In the genomic region with DNA sequence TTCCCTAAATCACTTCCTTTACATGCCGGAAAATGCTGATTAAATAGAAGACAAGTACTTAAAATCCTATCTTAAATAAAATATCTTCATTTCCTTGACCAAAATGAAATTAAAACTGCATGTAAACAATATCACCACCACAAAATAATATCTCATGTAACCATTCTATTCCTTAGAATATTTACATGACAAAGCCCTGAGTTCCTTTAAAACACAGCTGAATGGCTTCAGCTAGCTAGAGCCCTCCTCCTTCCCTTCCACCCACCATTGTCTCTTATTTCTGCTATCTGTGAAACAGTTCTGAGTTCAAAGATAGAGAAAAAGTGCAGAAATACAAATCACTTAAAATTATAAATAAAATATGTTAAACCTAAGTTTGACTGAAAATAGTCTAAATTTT, we compare ENCODE assay signal across 10 cellular contexts.
A peak's percentile ranks its signal among the peaks of the same experiment; 100 is the strongest.
DNase-seq lines count a peak whose midpoint lies in the region; FAIRE-seq and TF ChIP-seq lines count a peak whose summit lies in the region.
"Had no signal": no experiment of that assay in that cellular context is flagged by ENCODE, and none has a peak within 500 bp of the region (broad histone marks: within the 10 kb centered on the region; RNA-seq: fewer than 3 reads in every experiment).

No MANE protein-coding gene starts in this region.

- peaks cover 15% of the 10 kb centered on the region for H3K79me2 ChIP-seq in hepatocyte

- 96% methylated on average over 1 of the region's 1 CpG for WGBS in hepatocyte (ENCODE audit: low lambda C conversion rate, missing lambda C conversion rate)
- 85 to 92% methylated on average over 1 of the region's 1 CpG for WGBS in transverse colon (ENCODE audit: low coverage in 1 of 2), 2 donors

- H3K4me3 ChIP-seq in breast epithelium: peak overlapping the region in 1 of 3 donors; percentile 7
- no peak overlapping the region for H3K4me3 ChIP-seq in hepatocyte
- H3K4me3 ChIP-seq in transverse colon: no peak overlapping the region

- peaks cover 7% of the 10 kb centered on the region for H3K36me3 Mint-ChIP-seq in MCF 10A (ENCODE audit: insufficient read depth, unreplicated experiment)
- H3K36me3 Mint-ChIP-seq in activated CD4-positive, alpha-beta memory T cell treated with anti-CD3 and anti-CD28 coated beads, Interleukin-2, amount 10 ng/mL, durations not matched to agents 7 days and 5 days (ENCODE audit: low read depth): peaks cover 5% of the 10 kb centered on the region

- in situ Hi-C loops in transverse colon (cut with MboI; ENCODE audit: low pct_ligation_motif_present in 1 of 4, low pct_unique_long_range_greater_than_20kb in 1 of 4, low sequenced_read_pairs in 3 of 4): no loop called here
- in situ Hi-C loops in KBM-7 (cut with MboI; ENCODE audit: low pct_unique_long_range_greater_than_20kb, low sequenced_read_pairs): no loop called here

- TF ChIP-seq POLR2A in breast epithelium (IDR thresholded peaks at IDR 0.05) (no peak), transverse colon (IDR thresholded peaks at IDR 0.05) (no peak), H54 (IDR thresholded peaks at IDR 0.05; ENCODE audit: low read depth, low read length) (no peak)

- DNase-seq in MCF 10A (ENCODE audit: unreplicated experiment) (no peak), breast epithelium (ENCODE audit: low spot score in 2 of 2) (no peak), hepatocyte (ENCODE audit: low spot score) (no peak), transverse colon (no peak), KBM-7 (no peak), H54 (ENCODE audit: insufficient read length, low spot score) (no peak)
- DNase-seq in activated CD4-positive, alpha-beta memory T cell treated with anti-CD3 and anti-CD28 coated beads, Interleukin-2, amount 10 ng/mL, durations not matched to agents 7 days and 5 days: no peak
- no peak for DNase-seq in stimulated activated CD4-positive, alpha-beta T cell treated with anti-CD3 and anti-CD28 coated beads, Interleukin-4, amount 100 ng/mL, for 4 hours
- DNase-seq: adrenal gland had no signal

- peak overlapping the region; percentile 60 for H3K4me3 Mint-ChIP-seq in MCF 10A (ENCODE audit: unreplicated experiment)
- H3K4me3 Mint-ChIP-seq in activated CD4-positive, alpha-beta memory T cell treated with anti-CD3 and anti-CD28 coated beads, Interleukin-2, amount 10 ng/mL, durations not matched to agents 7 days and 5 days: peak overlapping the region; percentile 75

- peaks cover 69% of the 10 kb centered on the region for H3K4me1 Mint-ChIP-seq in MCF 10A (ENCODE audit: insufficient read depth, unreplicated experiment)
- H3K4me1 Mint-ChIP-seq in activated CD4-positive, alpha-beta memory T cell treated with anti-CD3 and anti-CD28 coated beads, Interleukin-2, amount 10 ng/mL, durations not matched to agents 7 days and 5 days: peaks cover 84% of the 10 kb centered on the region

- H3K9me2 ChIP-seq in hepatocyte (replicated peaks; ENCODE audit: insufficient read depth): no peaks in the 10 kb centered on the region

- no peaks in the 10 kb centered on the region for H4K20me1 ChIP-seq in hepatocyte (ENCODE audit: insufficient read depth, poor library complexity, severe bottlenecking)

- peak overlapping the region in 1 of 2 donors; percentile 70 for H3K27ac ChIP-seq in breast epithelium
- H3K27ac ChIP-seq in hepatocyte: peak overlapping the region; percentile 17
- peak overlapping the region; percentile 47 to 87 (median 67) for H3K27ac ChIP-seq in transverse colon

- H3K27me3 ChIP-seq in breast epithelium (no peaks in the 10 kb centered on the region), hepatocyte (no peaks in the 10 kb centered on the region), transverse colon (no peaks in the 10 kb centered on the region)
- H3K27me3 ChIP-seq: adrenal gland, esophagus muscularis mucosa had no signal

- POLR2A ChIA-PET in MCF 10A (lab: Yijun Ruan, JAX): interaction anchor here (0.6 to 12.1 kb wide), 10 partner anchors 10 to 555 kb away, joined by 3 to 101 read pairs (median 6); a partner anchor contains a TSS
- POLR2A ChIA-PET in activated CD4-positive, alpha-beta memory T cell treated with anti-CD3 and anti-CD28 coated beads, Interleukin-2, amount 10 ng/mL, durations not matched to agents 7 days and 5 days (lab: Charles Lee): interaction anchor here (1.1 to 13.2 kb wide), 16 partner anchors 13 to 105 kb away, joined by 4 to 202 read pairs (median 16); no protein-coding TSS in a partner anchor

- no peaks in the 10 kb centered on the region for H3K27me3 Mint-ChIP-seq in MCF 10A (ENCODE audit: insufficient read depth, unreplicated experiment)
- no peaks in the 10 kb centered on the region for H3K27me3 Mint-ChIP-seq in activated CD4-positive, alpha-beta memory T cell treated with anti-CD3 and anti-CD28 coated beads, Interleukin-2, amount 10 ng/mL, durations not matched to agents 7 days and 5 days

- no peaks in the 10 kb centered on the region for H3K9me3 ChIP-seq in breast epithelium
- H3K9me3 ChIP-seq in hepatocyte (ENCODE audit: low read depth): no peaks in the 10 kb centered on the region
- no peaks in the 10 kb centered on the region for H3K9me3 ChIP-seq in transverse colon
- H3K9me3 ChIP-seq: adrenal gland, esophagus muscularis mucosa had no signal

- TF ChIP-seq EP300 in transverse colon (IDR thresholded peaks at IDR 0.05; ENCODE audit: low read depth): no peak

- intact Hi-C loops in MCF 10A (cut with micrococcal nuclease) (no loop called here), breast epithelium (cut with DNase I; ENCODE audit: low total_unique reads) (no loop called here), transverse colon (cut with DNase I; ENCODE audit: low total_unique reads) (no loop called here)

- TF ChIP-seq CTCF in MCF 10A (IDR thresholded peaks at IDR 0.05; ENCODE audit: unreplicated experiment): no peak
- TF ChIP-seq CTCF in breast epithelium (IDR thresholded peaks at IDR 0.05): no peak
- TF ChIP-seq CTCF in hepatocyte (IDR thresholded peaks at IDR 0.05; ENCODE audit: poor library complexity): no peak
- TF ChIP-seq CTCF in transverse colon (IDR thresholded peaks at IDR 0.05): no peak

- no peak overlapping the region for H2AFZ ChIP-seq in hepatocyte

- CTCF ChIA-PET in MCF 10A (lab: Yijun Ruan, JAX): interaction anchor here (0.5 kb wide), 1 partner anchor 34 kb away, joined by 3 read pairs; no protein-coding TSS in a partner anchor
- CTCF ChIA-PET in activated CD4-positive, alpha-beta memory T cell treated with anti-CD3 and anti-CD28 coated beads, Interleukin-2, amount 10 ng/mL, durations not matched to agents 7 days and 5 days (lab: Charles Lee): interaction anchor here (0.5 to 4.7 kb wide), 4 partner anchors 14 to 1817 kb away, joined by 3 to 32 read pairs (median 10); no protein-coding TSS in a partner anchor

- H3K36me3 ChIP-seq in breast epithelium: no peaks in the 10 kb centered on the region
- no peaks in the 10 kb centered on the region for H3K36me3 ChIP-seq in hepatocyte (replicated peaks; ENCODE audit: insufficient read depth, low read depth)
- H3K36me3 ChIP-seq in transverse colon: no peaks in the 10 kb centered on the region
- H3K36me3 ChIP-seq: adrenal gland, esophagus muscularis mucosa had no signal

- BruUV-seq in MCF 10A (replicated peaks; lab: Mats Ljungman, UMichigan): no TSS peak

- no peak for FAIRE-seq in H54 (lab: Jason Lieb, UNC)

- peak overlapping the region; percentile 87 for H3K27ac Mint-ChIP-seq in MCF 10A (ENCODE audit: low read depth, unreplicated experiment)
- H3K27ac Mint-ChIP-seq in activated CD4-positive, alpha-beta memory T cell treated with anti-CD3 and anti-CD28 coated beads, Interleukin-2, amount 10 ng/mL, durations not matched to agents 7 days and 5 days: peak overlapping the region; percentile 85

- H3K4me1 ChIP-seq in breast epithelium: peaks cover 0 to 13% of the 10 kb centered on the region in 2 donors
- peaks cover 40% of the 10 kb centered on the region for H3K4me1 ChIP-seq in hepatocyte (ENCODE audit: insufficient read depth)
- H3K4me1 ChIP-seq in transverse colon: peaks cover 11 to 41% (median 28%) of the 10 kb centered on the region in 4 donors

- H3K9me3 Mint-ChIP-seq in MCF 10A (ENCODE audit: unreplicated experiment): no peaks in the 10 kb centered on the region
- H3K9me3 Mint-ChIP-seq in activated CD4-positive, alpha-beta memory T cell treated with anti-CD3 and anti-CD28 coated beads, Interleukin-2, amount 10 ng/mL, durations not matched to agents 7 days and 5 days: no peaks in the 10 kb centered on the region

- no peak overlapping the region for H3K4me2 ChIP-seq in hepatocyte
